Comparison of ENCODE assay signal across 10 cellular contexts in the genomic region with DNA sequence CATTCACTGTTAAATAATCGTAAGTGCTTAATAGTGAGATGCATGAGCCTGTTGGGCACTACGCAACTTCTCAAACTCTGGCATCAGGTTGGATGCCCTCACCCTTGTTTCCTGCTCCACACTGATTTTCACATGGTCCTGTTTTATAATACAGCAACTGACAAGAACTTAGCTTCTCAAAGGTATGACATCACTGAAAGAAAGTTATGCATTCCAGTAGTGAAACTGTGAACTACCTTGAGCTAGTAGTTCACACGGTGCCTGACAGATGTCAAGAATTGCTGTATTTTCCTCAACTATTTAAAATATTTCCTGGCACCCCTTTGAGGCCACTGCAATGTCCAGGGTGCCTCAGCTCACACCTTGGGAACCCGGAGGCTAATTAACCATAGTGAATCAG.
DNase-seq lines count a peak whose midpoint lies in the region; ATAC-seq lines count a peak whose summit lies in the region.
"Had no signal": no experiment of that assay in that cellular context is flagged by ENCODE, and none has a peak within 500 bp of the region (broad histone marks: within the 10 kb centered on the region; RNA-seq: fewer than 3 reads in every experiment).

No MANE protein-coding gene starts in this region.

- peak overlapping the region; percentile 77 for H3K27ac Mint-ChIP-seq in activated T-helper 1 cell treated with anti-CD3 and anti-CD28 coated beads, Interleukin-12 subunit alpha, Interleukin-12 subunit beta, Interleukin-2, Interleukin-4 antibody, amounts not matched to agents 30 ng/mL and 10 ng/mL and 1 ng/mL, durations not matched to agents 14 hours and 24 hours and 36 hours
- no peak overlapping the region for H3K27ac Mint-ChIP-seq in effector memory CD8-positive, alpha-beta T cell

- peak; percentile 81 for ATAC-seq in GM19467 (IDR thresholded peaks at IDR 0.05; ENCODE audit: unreplicated experiment)
- ATAC-seq in HG02981 (IDR thresholded peaks at IDR 0.05; ENCODE audit: unreplicated experiment), result peak; percentile 83
- ATAC-seq in effector memory CD8-positive, alpha-beta T cell (replicated peaks), result no peak

- peaks cover 4% of the 10 kb centered on the region for H3K36me3 Mint-ChIP-seq in activated T-helper 1 cell treated with anti-CD3 and anti-CD28 coated beads, Interleukin-12 subunit alpha, Interleukin-12 subunit beta, Interleukin-2, Interleukin-4 antibody, amounts not matched to agents 30 ng/mL and 10 ng/mL and 1 ng/mL, durations not matched to agents 14 hours and 24 hours and 36 hours (ENCODE audit: low read depth)
- H3K36me3 Mint-ChIP-seq in effector memory CD8-positive, alpha-beta T cell (ENCODE audit: insufficient read depth), result no peaks in the 10 kb centered on the region

- H3K4me3 Mint-ChIP-seq in activated T-helper 1 cell treated with anti-CD3 and anti-CD28 coated beads, Interleukin-12 subunit alpha, Interleukin-12 subunit beta, Interleukin-2, Interleukin-4 antibody, amounts not matched to agents 30 ng/mL and 10 ng/mL and 1 ng/mL, durations not matched to agents 14 hours and 24 hours and 36 hours, result no peak overlapping the region
- no peak overlapping the region for H3K4me3 Mint-ChIP-seq in effector memory CD8-positive, alpha-beta T cell

- H3K27ac ChIP-seq in substantia nigra (ENCODE audit: low read depth, low read length, poor library complexity, severe bottlenecking), result no peak overlapping the region

- H3K27me3 Mint-ChIP-seq in activated T-helper 1 cell treated with anti-CD3 and anti-CD28 coated beads, Interleukin-12 subunit alpha, Interleukin-12 subunit beta, Interleukin-2, Interleukin-4 antibody, amounts not matched to agents 30 ng/mL and 10 ng/mL and 1 ng/mL, durations not matched to agents 14 hours and 24 hours and 36 hours (ENCODE audit: insufficient read depth), result no peaks in the 10 kb centered on the region
- no peaks in the 10 kb centered on the region for H3K27me3 Mint-ChIP-seq in effector memory CD8-positive, alpha-beta T cell

- no peaks in the 10 kb centered on the region for H3K9me3 Mint-ChIP-seq in activated T-helper 1 cell treated with anti-CD3 and anti-CD28 coated beads, Interleukin-12 subunit alpha, Interleukin-12 subunit beta, Interleukin-2, Interleukin-4 antibody, amounts not matched to agents 30 ng/mL and 10 ng/mL and 1 ng/mL, durations not matched to agents 14 hours and 24 hours and 36 hours
- no peaks in the 10 kb centered on the region for H3K9me3 Mint-ChIP-seq in effector memory CD8-positive, alpha-beta T cell

- H3K4me1 Mint-ChIP-seq in activated T-helper 1 cell treated with anti-CD3 and anti-CD28 coated beads, Interleukin-12 subunit alpha, Interleukin-12 subunit beta, Interleukin-2, Interleukin-4 antibody, amounts not matched to agents 30 ng/mL and 10 ng/mL and 1 ng/mL, durations not matched to agents 14 hours and 24 hours and 36 hours (ENCODE audit: low read depth), result peaks cover 91% of the 10 kb centered on the region
- H3K4me1 Mint-ChIP-seq in effector memory CD8-positive, alpha-beta T cell (ENCODE audit: low read depth in 2 of 2), result peaks cover 10 to 16% of the 10 kb centered on the region in 2 donors

- peak; percentile 8 for DNase-seq in activated CD4-positive, alpha-beta T cell treated with anti-CD3 and anti-CD28 coated beads for 48 hours
- no peak for DNase-seq in activated CD4-positive, alpha-beta T cell treated with anti-CD3 and anti-CD28 coated beads, Interleukin-2, amount 50 U/mL, for 1 hour
- DNase-seq in activated T-helper 1 cell treated with anti-CD3 and anti-CD28 coated beads, Interleukin-12 subunit alpha, Interleukin-12 subunit beta, Interleukin-2, Interleukin-4 antibody, amounts not matched to agents 30 ng/mL and 10 ng/mL and 1 ng/mL, durations not matched to agents 14 hours and 24 hours and 36 hours (ENCODE audit: low spot score), result peak; percentile 13
- DNase-seq in effector memory CD8-positive, alpha-beta T cell, result no peak
- no peak for DNase-seq in substantia nigra (lab: John Stamatoyannopoulos, UW)
- DNase-seq in putamen (ENCODE audit: low spot score), result no peak
- DNase-seq: activated CD4-positive, CD25-positive, alpha-beta regulatory T cell; NCI-H1436 treated with DMSO at 0.1 percent for 48 hours had no signal

- intact Hi-C loops in activated T-helper 1 cell treated with anti-CD3 and anti-CD28 coated beads, Interleukin-12 subunit alpha, Interleukin-12 subunit beta, Interleukin-2, Interleukin-4 antibody, amounts not matched to agents 30 ng/mL and 10 ng/mL and 1 ng/mL, durations not matched to agents 14 hours and 24 hours and 36 hours (cut with micrococcal nuclease), result loop anchor here (5.0 kb wide), 1 partner anchor 394 kb away; no protein-coding TSS in a partner anchor

Comparison
In these comparisons a context has a peak if more than half of its experiments do, and no peak if none do; other contexts are left out.
1. DNase-seq: peak in activated CD4-positive, alpha-beta T cell treated with anti-CD3 and anti-CD28 coated beads for 48 hours (single experiment) and activated T-helper 1 cell treated with anti-CD3 and anti-CD28 coated beads, Interleukin-12 subunit alpha, Interleukin-12 subunit beta, Interleukin-2, Interleukin-4 antibody, amounts not matched to agents 30 ng/mL and 10 ng/mL and 1 ng/mL, durations not matched to agents 14 hours and 24 hours and 36 hours (single experiment); none in activated CD4-positive, alpha-beta T cell treated with anti-CD3 and anti-CD28 coated beads, Interleukin-2, amount 50 U/mL, for 1 hour (single experiment), effector memory CD8-positive, alpha-beta T cell (0 of 3), substantia nigra (0 of 49) and putamen (single experiment).